1 cellular context compared by ENCODE assay signal in the genomic region with DNA sequence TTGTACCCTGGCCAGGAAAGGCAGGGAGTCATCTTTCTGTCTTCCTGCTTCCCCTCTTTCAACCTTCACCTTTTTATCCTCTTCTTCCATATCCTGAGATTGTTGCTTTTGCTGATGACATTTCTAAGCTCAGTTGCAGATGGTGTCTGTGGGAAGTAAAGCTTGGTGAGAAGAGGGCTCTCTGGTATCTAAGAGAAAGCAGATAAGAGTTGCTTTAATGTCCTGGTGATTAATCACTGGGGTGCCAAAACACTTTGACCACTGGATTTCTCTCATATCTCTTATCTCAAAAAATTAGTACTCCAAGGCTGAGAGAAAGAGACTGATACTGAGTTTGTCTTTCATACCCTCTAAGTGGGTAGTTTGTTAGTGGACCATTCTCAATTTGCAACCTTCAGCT.
TF ChIP-seq lines count a peak whose summit lies in the region.

No MANE protein-coding gene starts in this region.

TF ChIP-seq in K562, 482 proteins besides CTCF, POLR2A, EP300 and RAD21 (continued from another document and continues in another):
- TF ChIP-seq, protein P1, sequence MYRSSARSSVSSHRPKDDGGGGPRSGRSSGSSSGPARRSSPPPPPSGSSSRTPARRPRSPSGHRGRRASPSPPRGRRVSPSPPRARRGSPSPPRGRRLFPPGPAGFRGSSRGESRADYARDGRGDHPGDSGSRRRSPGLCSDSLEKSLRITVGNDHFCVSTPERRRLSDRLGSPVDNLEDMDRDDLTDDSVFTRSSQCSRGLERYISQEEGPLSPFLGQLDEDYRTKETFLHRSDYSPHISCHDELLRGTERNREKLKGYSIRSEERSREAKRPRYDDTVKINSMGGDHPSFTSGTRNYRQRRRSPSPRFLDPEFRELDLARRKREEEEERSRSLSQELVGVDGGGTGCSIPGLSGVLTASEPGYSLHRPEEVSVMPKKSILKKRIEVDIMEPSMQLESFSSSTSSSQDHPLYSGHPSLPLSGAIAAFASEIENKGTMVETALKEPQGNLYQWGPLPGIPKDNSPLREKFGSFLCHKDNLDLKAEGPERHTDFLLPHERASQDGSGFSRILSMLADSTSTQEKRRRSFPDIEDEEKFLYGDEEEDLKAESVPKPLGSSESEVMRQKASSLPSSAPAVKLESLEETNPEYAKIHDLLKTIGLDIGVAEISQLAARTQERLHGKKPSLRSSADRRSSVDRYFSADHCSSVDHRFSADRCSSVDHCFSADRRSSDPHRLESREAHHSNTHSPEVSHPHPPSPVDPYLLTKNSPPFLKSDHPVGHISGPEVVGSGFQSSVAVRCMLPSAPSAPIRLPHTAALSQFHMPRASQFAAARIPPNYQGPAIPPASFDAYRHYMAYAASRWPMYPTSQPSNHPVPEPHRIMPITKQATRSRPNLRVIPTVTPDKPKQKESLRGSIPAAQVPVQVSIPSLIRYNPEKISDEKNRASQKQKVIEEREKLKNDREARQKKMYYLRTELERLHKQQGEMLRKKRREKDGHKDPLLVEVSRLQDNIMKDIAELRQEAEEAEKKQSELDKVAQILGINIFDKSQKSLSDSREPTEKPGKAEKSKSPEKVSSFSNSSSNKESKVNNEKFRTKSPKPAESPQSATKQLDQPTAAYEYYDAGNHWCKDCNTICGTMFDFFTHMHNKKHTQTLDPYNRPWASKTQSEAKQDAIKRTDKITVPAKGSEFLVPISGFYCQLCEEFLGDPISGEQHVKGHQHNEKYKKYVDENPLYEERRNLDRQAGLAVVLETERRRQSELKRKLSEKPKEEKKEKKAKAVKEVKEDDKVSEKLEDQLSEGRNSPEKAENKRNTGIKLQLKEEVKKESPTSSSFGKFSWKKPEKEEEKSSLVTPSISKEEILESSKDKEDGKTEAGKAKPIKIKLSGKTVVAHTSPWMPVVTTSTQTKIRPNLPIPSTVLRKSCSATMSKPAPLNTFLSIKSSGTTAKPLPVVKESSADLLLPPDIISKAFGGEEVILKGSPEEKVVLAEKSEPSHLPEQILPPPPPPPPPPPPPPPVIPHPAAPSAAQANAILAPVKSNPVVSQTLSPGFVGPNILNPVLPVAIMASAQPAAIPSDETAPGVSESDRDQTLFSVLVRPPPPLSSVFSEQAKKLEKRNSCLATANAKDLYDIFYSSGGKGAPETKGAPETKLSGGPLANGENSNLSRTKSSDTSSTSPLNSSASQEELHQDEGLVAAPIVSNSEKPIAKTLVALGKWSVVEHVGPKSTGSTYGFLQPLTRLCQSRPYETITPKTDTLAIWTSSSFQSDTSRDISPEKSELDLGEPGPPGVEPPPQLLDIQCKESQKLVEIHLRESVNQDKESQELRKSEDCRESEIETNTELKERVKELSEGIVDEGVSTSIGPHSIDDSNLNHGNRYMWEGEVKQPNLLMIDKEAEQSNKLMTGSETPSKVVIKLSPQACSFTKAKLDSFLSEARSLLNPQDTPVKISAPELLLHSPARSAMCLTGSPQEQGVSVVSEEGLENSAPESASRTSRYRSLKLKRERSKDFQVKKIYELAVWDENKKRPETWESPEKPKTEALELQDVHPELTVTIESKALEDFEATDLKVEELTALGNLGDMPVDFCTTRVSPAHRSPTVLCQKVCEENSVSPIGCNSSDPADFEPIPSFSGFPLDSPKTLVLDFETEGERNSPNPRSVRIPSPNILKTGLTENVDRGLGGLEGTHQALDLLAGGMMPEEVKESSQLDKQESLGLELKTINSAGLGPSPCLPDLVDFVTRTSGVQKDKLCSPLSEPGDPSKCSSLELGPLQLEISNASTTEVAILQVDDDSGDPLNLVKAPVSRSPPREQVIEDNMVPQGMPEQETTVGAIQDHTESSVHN (IDR thresholded peaks at IDR 0.05; ENCODE audit: borderline replicate concordance in 1 of 2, low read depth in 1 of 2), result no peak
- TF ChIP-seq TCF7 (IDR thresholded peaks at IDR 0.05; ENCODE audit: borderline replicate concordance) (peak; percentile 78; the same call in 1 of the 2 replicates), E2F3 (CRISPR knock-in tag; IDR thresholded peaks at IDR 0.05) (no peak), IFI16 (CRISPR knock-in tag; IDR thresholded peaks at IDR 0.05) (no peak), NCOA4 (IDR thresholded peaks at IDR 0.05; ENCODE audit: partially characterized antibody) (no peak), DPF2 (IDR thresholded peaks at IDR 0.05) (peak; percentile 59; the same call in 1 of the 2 replicates), JUND (IDR thresholded peaks at IDR 0.05; ENCODE audit: borderline replicate concordance, low read depth, low read length) (peak; percentile 48; the same call in 1 of the 2 replicates), JUND (tag; IDR thresholded peaks at IDR 0.05; ENCODE audit: borderline replicate concordance, low read depth, low read length) (no peak), SP1 (CRISPR knock-in tag; IDR thresholded peaks at IDR 0.05) (no peak), ZNF146 (CRISPR knock-in tag; IDR thresholded peaks at IDR 0.05; ENCODE audit: unreplicated experiment) (no peak), ZNF445 (CRISPR knock-in tag; IDR thresholded peaks at IDR 0.05; ENCODE audit: low read depth) (no peak), PHF21A (IDR thresholded peaks at IDR 0.05; ENCODE audit: borderline replicate concordance, low read depth) (no peak), CBFB (CRISPR knock-in tag; IDR thresholded peaks at IDR 0.05) (no peak), EP400 (IDR thresholded peaks at IDR 0.05) (0 out of 2 replicates have a peak, but pooled peaks have one; percentile 15), TEAD1 (CRISPR knock-in tag; IDR thresholded peaks at IDR 0.05) (0 out of 4 replicates have a peak, but pooled peaks of 1 of the 2 experiments have one; percentile 63), ZNF583 (CRISPR knock-in tag; IDR thresholded peaks at IDR 0.05) (no peak), TEAD2 (tag; IDR thresholded peaks at IDR 0.05) (no peak), ZNF263 (CRISPR knock-in tag; IDR thresholded peaks at IDR 0.05; ENCODE audit: borderline replicate concordance) (no peak), NONO (IDR thresholded peaks at IDR 0.05; ENCODE audit: low read depth in 2 of 2, low read length in 1 of 2) (no peak), HCFC1 (IDR thresholded peaks at IDR 0.05; ENCODE audit: low read depth, low read length) (no peak), CSDE1 (IDR thresholded peaks at IDR 0.05) (no peak), XRCC4 (IDR thresholded peaks at IDR 0.05; ENCODE audit: extremely low read depth, insufficient read depth, insufficient read length) (no peak), ZNF717 (CRISPR knock-in tag; IDR thresholded peaks at IDR 0.05) (no peak), ESRRA (IDR thresholded peaks at IDR 0.05; ENCODE audit: borderline replicate concordance, low read depth) (no peak; the same call in 1 of the 2 replicates)
- TF ChIP-seq, protein P2, sequence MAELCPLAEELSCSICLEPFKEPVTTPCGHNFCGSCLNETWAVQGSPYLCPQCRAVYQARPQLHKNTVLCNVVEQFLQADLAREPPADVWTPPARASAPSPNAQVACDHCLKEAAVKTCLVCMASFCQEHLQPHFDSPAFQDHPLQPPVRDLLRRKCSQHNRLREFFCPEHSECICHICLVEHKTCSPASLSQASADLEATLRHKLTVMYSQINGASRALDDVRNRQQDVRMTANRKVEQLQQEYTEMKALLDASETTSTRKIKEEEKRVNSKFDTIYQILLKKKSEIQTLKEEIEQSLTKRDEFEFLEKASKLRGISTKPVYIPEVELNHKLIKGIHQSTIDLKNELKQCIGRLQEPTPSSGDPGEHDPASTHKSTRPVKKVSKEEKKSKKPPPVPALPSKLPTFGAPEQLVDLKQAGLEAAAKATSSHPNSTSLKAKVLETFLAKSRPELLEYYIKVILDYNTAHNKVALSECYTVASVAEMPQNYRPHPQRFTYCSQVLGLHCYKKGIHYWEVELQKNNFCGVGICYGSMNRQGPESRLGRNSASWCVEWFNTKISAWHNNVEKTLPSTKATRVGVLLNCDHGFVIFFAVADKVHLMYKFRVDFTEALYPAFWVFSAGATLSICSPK (IDR thresholded peaks at IDR 0.05; ENCODE audit: borderline replicate concordance), result no peak
- TF ChIP-seq, protein P3, sequence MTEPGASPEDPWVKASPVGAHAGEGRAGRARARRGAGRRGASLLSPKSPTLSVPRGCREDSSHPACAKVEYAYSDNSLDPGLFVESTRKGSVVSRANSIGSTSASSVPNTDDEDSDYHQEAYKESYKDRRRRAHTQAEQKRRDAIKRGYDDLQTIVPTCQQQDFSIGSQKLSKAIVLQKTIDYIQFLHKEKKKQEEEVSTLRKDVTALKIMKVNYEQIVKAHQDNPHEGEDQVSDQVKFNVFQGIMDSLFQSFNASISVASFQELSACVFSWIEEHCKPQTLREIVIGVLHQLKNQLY (CRISPR knock-in tag; conservative IDR thresholded peaks at IDR 0.05), result no peak
- TF ChIP-seq, protein P4, sequence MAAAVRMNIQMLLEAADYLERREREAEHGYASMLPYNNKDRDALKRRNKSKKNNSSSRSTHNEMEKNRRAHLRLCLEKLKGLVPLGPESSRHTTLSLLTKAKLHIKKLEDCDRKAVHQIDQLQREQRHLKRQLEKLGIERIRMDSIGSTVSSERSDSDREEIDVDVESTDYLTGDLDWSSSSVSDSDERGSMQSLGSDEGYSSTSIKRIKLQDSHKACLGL (CRISPR knock-in tag; IDR thresholded peaks at IDR 0.05; ENCODE audit: borderline replicate concordance, poor library complexity, severe bottlenecking), result no peak
- TF ChIP-seq, protein P5, sequence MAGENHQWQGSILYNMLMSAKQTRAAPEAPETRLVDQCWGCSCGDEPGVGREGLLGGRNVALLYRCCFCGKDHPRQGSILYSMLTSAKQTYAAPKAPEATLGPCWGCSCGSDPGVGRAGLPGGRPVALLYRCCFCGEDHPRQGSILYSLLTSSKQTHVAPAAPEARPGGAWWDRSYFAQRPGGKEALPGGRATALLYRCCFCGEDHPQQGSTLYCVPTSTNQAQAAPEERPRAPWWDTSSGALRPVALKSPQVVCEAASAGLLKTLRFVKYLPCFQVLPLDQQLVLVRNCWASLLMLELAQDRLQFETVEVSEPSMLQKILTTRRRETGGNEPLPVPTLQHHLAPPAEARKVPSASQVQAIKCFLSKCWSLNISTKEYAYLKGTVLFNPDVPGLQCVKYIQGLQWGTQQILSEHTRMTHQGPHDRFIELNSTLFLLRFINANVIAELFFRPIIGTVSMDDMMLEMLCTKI (IDR thresholded peaks at IDR 0.05; ENCODE audit: partially characterized antibody), result no peak
- TF ChIP-seq, protein P6, sequence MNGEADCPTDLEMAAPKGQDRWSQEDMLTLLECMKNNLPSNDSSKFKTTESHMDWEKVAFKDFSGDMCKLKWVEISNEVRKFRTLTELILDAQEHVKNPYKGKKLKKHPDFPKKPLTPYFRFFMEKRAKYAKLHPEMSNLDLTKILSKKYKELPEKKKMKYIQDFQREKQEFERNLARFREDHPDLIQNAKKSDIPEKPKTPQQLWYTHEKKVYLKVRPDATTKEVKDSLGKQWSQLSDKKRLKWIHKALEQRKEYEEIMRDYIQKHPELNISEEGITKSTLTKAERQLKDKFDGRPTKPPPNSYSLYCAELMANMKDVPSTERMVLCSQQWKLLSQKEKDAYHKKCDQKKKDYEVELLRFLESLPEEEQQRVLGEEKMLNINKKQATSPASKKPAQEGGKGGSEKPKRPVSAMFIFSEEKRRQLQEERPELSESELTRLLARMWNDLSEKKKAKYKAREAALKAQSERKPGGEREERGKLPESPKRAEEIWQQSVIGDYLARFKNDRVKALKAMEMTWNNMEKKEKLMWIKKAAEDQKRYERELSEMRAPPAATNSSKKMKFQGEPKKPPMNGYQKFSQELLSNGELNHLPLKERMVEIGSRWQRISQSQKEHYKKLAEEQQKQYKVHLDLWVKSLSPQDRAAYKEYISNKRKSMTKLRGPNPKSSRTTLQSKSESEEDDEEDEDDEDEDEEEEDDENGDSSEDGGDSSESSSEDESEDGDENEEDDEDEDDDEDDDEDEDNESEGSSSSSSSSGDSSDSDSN (IDR thresholded peaks at IDR 0.05; ENCODE audit: borderline replicate concordance in 1 of 2, low read depth in 2 of 2, low read length in 2 of 2), result no peak
- TF ChIP-seq, protein P7, sequence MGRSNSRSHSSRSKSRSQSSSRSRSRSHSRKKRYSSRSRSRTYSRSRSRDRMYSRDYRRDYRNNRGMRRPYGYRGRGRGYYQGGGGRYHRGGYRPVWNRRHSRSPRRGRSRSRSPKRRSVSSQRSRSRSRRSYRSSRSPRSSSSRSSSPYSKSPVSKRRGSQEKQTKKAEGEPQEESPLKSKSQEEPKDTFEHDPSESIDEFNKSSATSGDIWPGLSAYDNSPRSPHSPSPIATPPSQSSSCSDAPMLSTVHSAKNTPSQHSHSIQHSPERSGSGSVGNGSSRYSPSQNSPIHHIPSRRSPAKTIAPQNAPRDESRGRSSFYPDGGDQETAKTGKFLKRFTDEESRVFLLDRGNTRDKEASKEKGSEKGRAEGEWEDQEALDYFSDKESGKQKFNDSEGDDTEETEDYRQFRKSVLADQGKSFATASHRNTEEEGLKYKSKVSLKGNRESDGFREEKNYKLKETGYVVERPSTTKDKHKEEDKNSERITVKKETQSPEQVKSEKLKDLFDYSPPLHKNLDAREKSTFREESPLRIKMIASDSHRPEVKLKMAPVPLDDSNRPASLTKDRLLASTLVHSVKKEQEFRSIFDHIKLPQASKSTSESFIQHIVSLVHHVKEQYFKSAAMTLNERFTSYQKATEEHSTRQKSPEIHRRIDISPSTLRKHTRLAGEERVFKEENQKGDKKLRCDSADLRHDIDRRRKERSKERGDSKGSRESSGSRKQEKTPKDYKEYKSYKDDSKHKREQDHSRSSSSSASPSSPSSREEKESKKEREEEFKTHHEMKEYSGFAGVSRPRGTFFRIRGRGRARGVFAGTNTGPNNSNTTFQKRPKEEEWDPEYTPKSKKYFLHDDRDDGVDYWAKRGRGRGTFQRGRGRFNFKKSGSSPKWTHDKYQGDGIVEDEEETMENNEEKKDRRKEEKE (IDR thresholded peaks at IDR 0.05; ENCODE audit: borderline replicate concordance in 1 of 2, control insufficient read depth in 1 of 2, low read depth in 2 of 2, low read length in 1 of 2), result no peak
- TF ChIP-seq, protein P8, sequence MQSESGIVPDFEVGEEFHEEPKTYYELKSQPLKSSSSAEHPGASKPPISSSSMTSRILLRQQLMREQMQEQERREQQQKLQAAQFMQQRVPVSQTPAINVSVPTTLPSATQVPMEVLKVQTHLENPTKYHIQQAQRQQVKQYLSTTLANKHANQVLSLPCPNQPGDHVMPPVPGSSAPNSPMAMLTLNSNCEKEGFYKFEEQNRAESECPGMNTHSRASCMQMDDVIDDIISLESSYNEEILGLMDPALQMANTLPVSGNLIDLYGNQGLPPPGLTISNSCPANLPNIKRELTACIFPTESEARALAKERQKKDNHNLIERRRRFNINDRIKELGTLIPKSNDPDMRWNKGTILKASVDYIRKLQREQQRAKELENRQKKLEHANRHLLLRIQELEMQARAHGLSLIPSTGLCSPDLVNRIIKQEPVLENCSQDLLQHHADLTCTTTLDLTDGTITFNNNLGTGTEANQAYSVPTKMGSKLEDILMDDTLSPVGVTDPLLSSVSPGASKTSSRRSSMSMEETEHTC (IDR thresholded peaks at IDR 0.05), result no peak
